Comparison of ENCODE assay signal across 8 cellular contexts in the genomic region with DNA sequence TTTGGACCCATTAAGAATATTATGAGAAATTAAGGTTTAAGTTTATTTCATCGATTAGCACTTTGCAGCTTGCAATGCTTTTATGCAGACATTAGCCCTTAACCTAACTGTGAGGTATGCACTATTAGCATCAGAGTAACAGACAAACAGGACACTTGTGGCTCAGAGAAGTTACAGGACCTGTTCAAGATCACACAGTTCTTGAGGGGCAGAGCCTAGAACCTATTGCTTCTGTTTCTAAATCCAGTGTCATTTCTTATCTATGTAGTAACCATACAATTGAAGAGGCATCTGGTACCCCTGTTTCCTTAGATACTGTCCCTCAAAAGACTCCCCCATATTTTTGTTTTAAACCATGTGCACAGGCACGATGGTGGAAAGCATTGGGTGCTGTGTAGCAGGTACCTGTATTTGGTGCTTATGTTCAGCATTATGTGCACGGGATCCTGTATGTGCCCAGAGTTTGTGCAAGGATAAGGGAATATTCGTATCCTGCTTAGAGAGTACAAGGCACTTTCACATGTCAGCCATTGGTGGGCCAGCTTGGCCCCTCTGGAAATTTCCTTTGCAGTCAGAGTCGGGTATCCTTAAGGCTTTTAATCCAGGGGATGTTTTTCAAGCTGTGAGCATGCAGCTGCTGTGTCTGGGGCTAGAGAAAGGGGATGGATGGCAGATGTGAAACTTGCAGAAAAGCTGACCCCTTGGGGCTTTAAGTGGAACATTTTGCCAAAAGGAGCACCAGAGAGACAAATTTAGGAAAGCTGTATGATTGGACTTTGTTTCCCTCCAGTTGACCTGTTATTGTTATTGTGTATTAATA. TPM values are rescaled to one million over a fixed set of nuclear protein-coding genes. Genes with fewer than 3 reads are reported as not detected.
DNase-seq lines count a peak whose midpoint lies in the region; ATAC-seq and TF ChIP-seq lines count a peak whose summit lies in the region.

No MANE protein-coding gene starts in this region.

- H3K4me2 ChIP-seq in GM23248 (ENCODE audit: unreplicated experiment) = peak overlapping the region; percentile 88

- H4K20me1 ChIP-seq in GM23248 (ENCODE audit: insufficient read depth) = no peaks in the 10 kb centered on the region; the same call in 1 of the 2 replicates

- WGBS in GM23248 (ENCODE audit: low coverage in 1 of 2, low lambda C conversion rate in 2 of 2, missing lambda C conversion rate in 2 of 2), 2 experiments = 17% methylated on average over 5 of the region's 5 CpGs
- 6 to 42% methylated on average over 2 to 4 of the region's 5 CpGs for WGBS in gastroesophageal sphincter (ENCODE audit: low coverage in 1 of 2), 2 donors

- H3K9me3 Mint-ChIP-seq in T-cell = no peaks in the 10 kb centered on the region

- peaks cover 68% of the 10 kb centered on the region for H3K79me2 ChIP-seq in GM23248 (ENCODE audit: insufficient read depth)

- H3K27ac Mint-ChIP-seq in T-cell = peak overlapping the region; percentile 82 to 96

- TF ChIP-seq CTCF in gastroesophageal sphincter (IDR thresholded peaks at IDR 0.05) = no peak

- peak overlapping the region; percentile 54 for H2AFZ ChIP-seq in GM23248

- H3K36me3 ChIP-seq in GM23248 (ENCODE audit: low read depth) (peaks cover 16% of the 10 kb centered on the region), gastroesophageal sphincter (peaks cover 0 to 30% of the 10 kb centered on the region in 2 donors), skeletal muscle tissue (ENCODE audit: control insufficient read depth in 3 of 3, insufficient read depth in 3 of 3, low read length in 3 of 3) (peaks cover 0 to 9% (median 4%) of the 10 kb centered on the region in 3 donors)

- CTCF ChIA-PET in T-cell (lab: Charles Lee) = interaction anchor here (0.7 to 4.3 kb wide), 7 partner anchors 10 to 478 kb away, joined by 3 to 25 read pairs (median 6); no protein-coding TSS in a partner anchor

- no peak for ATAC-seq in T-cell (replicated peaks in 1 of 4)
- no peak for ATAC-seq in gastroesophageal sphincter
- no peak for ATAC-seq in GM18498 (IDR thresholded peaks at IDR 0.05; ENCODE audit: unreplicated experiment)
- no peak for ATAC-seq in esophagus mucosa

- H3K9ac ChIP-seq in GM23248 = peak overlapping the region; percentile 90
- H3K9ac ChIP-seq in skeletal muscle tissue (ENCODE audit: low read depth in 1 of 3, low read length in 3 of 3) = peak overlapping the region; percentile 61 to 76 (median 64)

- H3K4me1 ChIP-seq in GM23248 (ENCODE audit: insufficient read depth) (peaks cover 39% of the 10 kb centered on the region), gastroesophageal sphincter (peaks cover 0 to 67% (median 20%) of the 10 kb centered on the region in 3 donors), skeletal muscle tissue (ENCODE audit: control insufficient read depth in 3 of 3, insufficient read depth in 3 of 3, low read length in 3 of 3) (peaks cover 27 to 40% (median 28%) of the 10 kb centered on the region in 3 donors)

- in situ Hi-C loops in GM23248 (cut with MboI) = no loop called here
- in situ Hi-C loops in G401 (cut with HindIII; ENCODE audit: low sequenced_read_pairs) = no loop called here

- H3K9me3 ChIP-seq in GM23248 (ENCODE audit: low read depth) (no peaks in the 10 kb centered on the region), gastroesophageal sphincter (no peaks in the 10 kb centered on the region), skeletal muscle tissue (ENCODE audit: control insufficient read depth in 3 of 3, low read length in 3 of 3) (no peaks in the 10 kb centered on the region)

- H3K4me3 ChIP-seq in GM23248 (peak overlapping the region; percentile 91), gastroesophageal sphincter (peak overlapping the region; percentile 62 to 93), skeletal muscle tissue (ENCODE audit: low read length in 3 of 3) (peak overlapping the region; percentile 74 to 78 (median 75))

- TF ChIP-seq EP300 in gastroesophageal sphincter (IDR thresholded peaks at IDR 0.05) = no peak

- peak; percentile 42 for DNase-seq in GM23248
- peak in 1 of 34 experiments; percentile 19 for DNase-seq in T-cell
- DNase-seq in G401 (ENCODE audit: low spot score) = no peak
- DNase-seq in SW 1271 (lab: John Stamatoyannopoulos, UW) = no peak

- H3K27ac ChIP-seq in GM23248 (peak overlapping the region; percentile 81), gastroesophageal sphincter (peak overlapping the region; percentile 82 to 94 (median 91)), skeletal muscle tissue (ENCODE audit: low read depth, low read length) (peak overlapping the region; percentile 3)

- peaks cover 36% of the 10 kb centered on the region for H3F3A ChIP-seq in GM23248 (ENCODE audit: insufficient read depth)

- no peaks in the 10 kb centered on the region for H3K27me3 Mint-ChIP-seq in T-cell

- POLR2A ChIA-PET in T-cell (lab: Charles Lee) = interaction anchor here (0.5 to 3.0 kb wide), 15 partner anchors 12 to 89 kb away, joined by 3 to 59 read pairs (median 4); a partner anchor contains a TSS

- H3K36me3 Mint-ChIP-seq in T-cell = peaks cover 34% of the 10 kb centered on the region

- H3K4me1 Mint-ChIP-seq in T-cell = peaks cover 49 to 64% (median 63%) of the 10 kb centered on the region in 3 donors

- peak overlapping the region; percentile 79 to 98 (median 92) for H3K4me3 Mint-ChIP-seq in T-cell

- H3K27me3 ChIP-seq in GM23248 (replicated peaks; ENCODE audit: insufficient read depth) (no peaks in the 10 kb centered on the region), gastroesophageal sphincter (no peaks in the 10 kb centered on the region), skeletal muscle tissue (ENCODE audit: control insufficient read depth in 3 of 3, insufficient read depth in 3 of 3, low read length in 3 of 3) (peaks cover 4 to 42% (median 23%) of the 10 kb centered on the region in 3 donors)

- TF ChIP-seq POLR2A in gastroesophageal sphincter (IDR thresholded peaks at IDR 0.05) = no peak

- H3K9me2 ChIP-seq in GM23248 (ENCODE audit: insufficient read depth) = no peaks in the 10 kb centered on the region

RNA-seq across cellular contexts. Expression of a gene that starts 2.0 kb away (rescaled TPM):
- total RNA-seq in GM23248 (2014; rRNA removed; shearing (Covaris generic)) = 189 and 285 TPM in 2 replicates
- 155 and 162 TPM in 2 replicates for polyA plus RNA-seq in GM23248 (2016; fragmentation: Nextera tagmentation; extraction: Ambion mirVana)
- total RNA-seq in T-cell = 100 to 1,000 TPM; 209 to 386 (median 323) TPM
- 100 to 1,000 TPM in 3 of 4 donors, 10 to 100 TPM in 1; 62.3 to 509 (median 348) TPM for total RNA-seq in gastroesophageal sphincter
- 41.2 TPM for total RNA-seq in skeletal muscle tissue
- total RNA-seq in G401 (2014; rRNA removed; shearing (Covaris generic)) = not detected in 2 replicates
- total RNA-seq in esophagus mucosa = 4.0 TPM

Comparison
In these comparisons a context has a peak if more than half of its experiments do, and no peak if none do; other contexts are left out.
1. H3K27ac ChIP-seq: peak in every context shown above with its lines; median percentile 91 in gastroesophageal sphincter; 81 in GM23248; 3 in skeletal muscle tissue.